9 cellular contexts compared by ENCODE assay signal in the genomic region with DNA sequence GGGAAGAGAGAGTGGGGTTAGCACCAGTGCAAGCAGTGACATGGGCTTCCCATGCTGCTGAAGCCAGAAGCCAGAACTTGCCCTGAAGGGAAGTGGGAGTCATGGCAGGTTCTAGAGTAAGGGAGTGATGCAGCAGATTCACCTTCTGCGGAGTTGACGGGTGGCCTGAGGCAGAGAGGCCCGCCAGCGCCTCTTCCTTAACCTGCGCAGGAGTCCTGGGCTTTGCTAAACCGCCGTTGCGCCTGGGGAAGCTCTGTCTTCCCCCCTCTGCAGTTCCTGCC.
DNase-seq lines count a peak whose midpoint lies in the region; ATAC-seq lines count a peak whose summit lies in the region.
"Had no signal": no experiment of that assay in that cellular context is flagged by ENCODE, and none has a peak within 500 bp of the region (broad histone marks: within the 10 kb centered on the region; RNA-seq: fewer than 3 reads in every experiment).

No MANE protein-coding gene starts in this region.

- H3K4me3 Mint-ChIP-seq in activated T-helper 2 cell treated with anti-CD3 and anti-CD28 coated beads, Interferon-gamma antibody, Interleukin-2, Interleukin-4, amounts not matched to agents 10 μg/mL and 5 μg/mL and 100 μg/mL, durations not matched to agents 14 hours and 24 hours and 36 hours (ENCODE audit: low read depth) = peak overlapping the region; percentile 66

- H3K9me3 Mint-ChIP-seq in activated T-helper 2 cell treated with anti-CD3 and anti-CD28 coated beads, Interferon-gamma antibody, Interleukin-2, Interleukin-4, amounts not matched to agents 10 μg/mL and 5 μg/mL and 100 μg/mL, durations not matched to agents 14 hours and 24 hours and 36 hours = no peaks in the 10 kb centered on the region

- H3K4me3 ChIP-seq in HAP-1 (peak overlapping the region; percentile 64), iPS-15b (ENCODE audit: low read depth, low read length) (peak overlapping the region; percentile 13), skeletal muscle tissue (ENCODE audit: low read length in 3 of 3) (peak overlapping the region; percentile 30 to 67 (median 66))

- H3K27me3 Mint-ChIP-seq in activated T-helper 2 cell treated with anti-CD3 and anti-CD28 coated beads, Interferon-gamma antibody, Interleukin-2, Interleukin-4, amounts not matched to agents 10 μg/mL and 5 μg/mL and 100 μg/mL, durations not matched to agents 14 hours and 24 hours and 36 hours (ENCODE audit: low read depth) = no peaks in the 10 kb centered on the region

- ATAC-seq in HG02852 (IDR thresholded peaks at IDR 0.05; ENCODE audit: unreplicated experiment) (no peak), GM21723 (IDR thresholded peaks at IDR 0.05; ENCODE audit: unreplicated experiment) (no peak)

- H3K4me1 ChIP-seq in HAP-1 (peaks cover 9% of the 10 kb centered on the region), iPS-15b (ENCODE audit: control insufficient read depth, insufficient read depth, low read length) (no peaks in the 10 kb centered on the region), skeletal muscle tissue (ENCODE audit: control insufficient read depth in 3 of 3, insufficient read depth in 3 of 3, low read length in 3 of 3) (peaks cover 33 to 73% (median 59%) of the 10 kb centered on the region in 3 donors)

- H3K9ac ChIP-seq in iPS-15b (ENCODE audit: low read depth, low read length) = no peak overlapping the region
- H3K9ac ChIP-seq in skeletal muscle tissue (ENCODE audit: low read depth in 1 of 3, low read length in 3 of 3) = peak overlapping the region in 2 of 3 donors; percentile 53 to 77

- H3K36me3 Mint-ChIP-seq in activated T-helper 2 cell treated with anti-CD3 and anti-CD28 coated beads, Interferon-gamma antibody, Interleukin-2, Interleukin-4, amounts not matched to agents 10 μg/mL and 5 μg/mL and 100 μg/mL, durations not matched to agents 14 hours and 24 hours and 36 hours (ENCODE audit: low read depth) = peaks cover 6% of the 10 kb centered on the region

- DNase-seq in HAP-1 (ENCODE audit: low spot score in 2 of 2) (no peak), NCI-H2107 treated with DMSO at 0.1 percent for 48 hours (lab: John Stamatoyannopoulos, UW; ENCODE audit: unreplicated experiment) (no peak), caudate nucleus (lab: John Stamatoyannopoulos, UW) (no peak)
- DNase-seq in activated T-helper 2 cell treated with anti-CD3 and anti-CD28 coated beads, Interferon-gamma antibody, Interleukin-2, Interleukin-4, amounts not matched to agents 10 μg/mL and 5 μg/mL and 100 μg/mL, durations not matched to agents 14 hours and 24 hours and 36 hours (ENCODE audit: low spot score) = no peak
- DNase-seq: NCI-H1436 had no signal

- H3K4me1 Mint-ChIP-seq in activated T-helper 2 cell treated with anti-CD3 and anti-CD28 coated beads, Interferon-gamma antibody, Interleukin-2, Interleukin-4, amounts not matched to agents 10 μg/mL and 5 μg/mL and 100 μg/mL, durations not matched to agents 14 hours and 24 hours and 36 hours (ENCODE audit: low read depth) = peaks cover 4% of the 10 kb centered on the region

- H3K27me3 ChIP-seq in HAP-1 (ENCODE audit: low read depth) (no peaks in the 10 kb centered on the region), iPS-15b (ENCODE audit: control insufficient read depth, insufficient read depth, low read length) (peaks cover 3% of the 10 kb centered on the region), skeletal muscle tissue (ENCODE audit: control insufficient read depth in 3 of 3, insufficient read depth in 3 of 3, low read length in 3 of 3) (no peaks in the 10 kb centered on the region)

- in situ Hi-C loops in HAP-1 (cut with MboI; ENCODE audit: low sequenced_read_pairs) = no loop called here

- H3K27ac Mint-ChIP-seq in activated T-helper 2 cell treated with anti-CD3 and anti-CD28 coated beads, Interferon-gamma antibody, Interleukin-2, Interleukin-4, amounts not matched to agents 10 μg/mL and 5 μg/mL and 100 μg/mL, durations not matched to agents 14 hours and 24 hours and 36 hours = no peak overlapping the region

- no peaks in the 10 kb centered on the region for H3K9me3 ChIP-seq in HAP-1
- H3K9me3 ChIP-seq in iPS-15b (ENCODE audit: control insufficient read depth, insufficient read depth, low read length) = no peaks in the 10 kb centered on the region
- H3K9me3 ChIP-seq in skeletal muscle tissue (ENCODE audit: control insufficient read depth in 3 of 3, low read length in 3 of 3) = no peaks in the 10 kb centered on the region

- H3K36me3 ChIP-seq in HAP-1 (replicated peaks) (no peaks in the 10 kb centered on the region), iPS-15b (ENCODE audit: control insufficient read depth, insufficient read depth, low read length) (peaks cover 3% of the 10 kb centered on the region), skeletal muscle tissue (ENCODE audit: control insufficient read depth in 3 of 3, insufficient read depth in 3 of 3, low read length in 3 of 3) (peaks cover 63 to 81% (median 77%) of the 10 kb centered on the region in 3 donors)

- intact Hi-C loops in activated T-helper 2 cell treated with anti-CD3 and anti-CD28 coated beads, Interferon-gamma antibody, Interleukin-2, Interleukin-4, amounts not matched to agents 10 μg/mL and 5 μg/mL and 100 μg/mL, durations not matched to agents 14 hours and 24 hours and 36 hours (cut with micrococcal nuclease) = loop anchor here (1.0 kb wide), 1 partner anchor 62 kb away; no protein-coding TSS in a partner anchor

- H3K27ac ChIP-seq in skeletal muscle tissue (ENCODE audit: low read depth, low read length) (peak overlapping the region; percentile 54), caudate nucleus (ENCODE audit: low read depth, low read length) (no peak overlapping the region)

Comparison
In these comparisons a context has a peak if more than half of its experiments do, and no peak if none do; other contexts are left out.
1. H3K4me3 ChIP-seq: peak in every context shown above with its lines; median percentile 66 in skeletal muscle tissue; 64 in HAP-1; 13 in iPS-15b.